ENCODE assay signal across 8 cellular contexts in genomic region chr11:77066229-77067023, GRCh38. TPM values are rescaled to one million over a fixed set of nuclear protein-coding genes. Genes with fewer than 3 reads are reported as not detected.
A peak's percentile ranks its signal among the peaks of the same experiment; 100 is the strongest.
DNase-seq lines count a peak whose midpoint lies in the region; ATAC-seq and TF ChIP-seq lines count a peak whose summit lies in the region.

Gene CAPN5, plus strand, starts transcription at chr11:77066971. Its CDS starts 17,916 bp downstream, at chr11:77084887.

- no peak within 1 kb of the TSS for H3K56ac ChIP-seq in H9 (ENCODE audit: insufficient read length, low read depth, low read length)

- CTCF ChIA-PET in activated naive CD4-positive, alpha-beta T cell treated with anti-CD3 and anti-CD28 coated beads, Interleukin-2, amount 10 ng/mL, durations not matched to agents 7 days and 5 days (lab: Charles Lee): interaction anchor here (5.7 kb wide), 1 partner anchor 25 kb away, joined by 56 read pairs; no protein-coding TSS in a partner anchor

- in situ Hi-C loops in SK-MEL-5 (cut with HindIII; ENCODE audit: low pct_unique_long_range_greater_than_20kb, low sequenced_read_pairs): no loop called here

- H3K4me1 Mint-ChIP-seq in H9: peaks cover 12 to 19% of the 10 kb centered on the region in 2 experiments
- peaks cover 10% of the 10 kb centered on the region for H3K4me1 Mint-ChIP-seq in activated naive CD4-positive, alpha-beta T cell treated with anti-CD3 and anti-CD28 coated beads, Interleukin-2, amount 10 ng/mL, durations not matched to agents 7 days and 5 days

- H3K4me3 Mint-ChIP-seq in H9: peak within 1 kb of the TSS; percentile 72 to 90
- peak within 1 kb of the TSS; percentile 71 for H3K4me3 Mint-ChIP-seq in activated naive CD4-positive, alpha-beta T cell treated with anti-CD3 and anti-CD28 coated beads, Interleukin-2, amount 10 ng/mL, durations not matched to agents 7 days and 5 days

- H2AK5ac ChIP-seq in H9 (ENCODE audit: insufficient read length, low read length): no peak within 1 kb of the TSS

- H4K5ac ChIP-seq in H9 (ENCODE audit: insufficient read length, low read depth, low read length): no peak within 1 kb of the TSS

- H4K91ac ChIP-seq in H9 (ENCODE audit: insufficient read length, low read depth, low read length): no peak within 1 kb of the TSS

- H3K27me3 ChIP-seq in H9 (ENCODE audit: insufficient read depth, low read length): no peaks in the 10 kb centered on the region

- H2BK12ac ChIP-seq in H9 (ENCODE audit: insufficient read length, low read depth, low read length): no peak within 1 kb of the TSS

- 0 out of 2 replicates have a peak, but pooled peaks cover 2% of the 10 kb centered on the region for H3K79me2 ChIP-seq in H9 (ENCODE audit: insufficient read depth, low read length)

- WGBS in H9 (ENCODE audit: extremely low coverage, insufficient read length, low lambda C conversion rate): no CpG with 5 or more reads among the region's 67 CpGs

- H3K4me1 ChIP-seq in H9 (ENCODE audit: insufficient read depth, low read length): no peaks in the 10 kb centered on the region

- no peaks in the 10 kb centered on the region for H3K79me1 ChIP-seq in H9 (ENCODE audit: insufficient read depth, low read depth, low read length, poor library complexity, severe bottlenecking)

- H3K23me2 ChIP-seq in H9 (ENCODE audit: insufficient read length, low read depth, low read length, poor library complexity, severe bottlenecking): peaks cover 10% of the 10 kb centered on the region

- no peak within 1 kb of the TSS for H2BK15ac ChIP-seq in H9 (ENCODE audit: low read depth, low read length)

- no peak within 1 kb of the TSS for H3K27ac ChIP-seq in H9 (ENCODE audit: insufficient read length, low read depth, low read length)
- peak within 1 kb of the TSS; percentile 68 for H3K27ac ChIP-seq in temporal lobe (ENCODE audit: low read depth, low read length)

- H2BK120ac ChIP-seq in H9 (ENCODE audit: low read depth, low read length, poor library complexity, severe bottlenecking): no peak within 1 kb of the TSS

- peak within 1 kb of the TSS; percentile 39; the same call in 1 of the 2 replicates for H3K14ac ChIP-seq in H9 (ENCODE audit: insufficient read depth, low read length)

- no peaks in the 10 kb centered on the region for H3K36me3 Mint-ChIP-seq in H9 (ENCODE audit: insufficient read depth in 1 of 3, low read depth in 3 of 3)
- H3K36me3 Mint-ChIP-seq in activated naive CD4-positive, alpha-beta T cell treated with anti-CD3 and anti-CD28 coated beads, Interleukin-2, amount 10 ng/mL, durations not matched to agents 7 days and 5 days: no peaks in the 10 kb centered on the region

- H3K23ac ChIP-seq in H9 (ENCODE audit: insufficient read length, low read depth, low read length): no peak within 1 kb of the TSS

- H4K20me1 ChIP-seq in H9 (ENCODE audit: control insufficient read depth, insufficient read depth, insufficient read length): no peaks in the 10 kb centered on the region

- ATAC-seq in omental fat pad (ENCODE audit: low FRiP score): peak; percentile 98

- H3K18ac ChIP-seq in H9 (ENCODE audit: insufficient read length, low read depth, low read length): no peak within 1 kb of the TSS

- peak within 1 kb of the TSS in 1 of 3 experiments; percentile 68; a peak in 1 of 7 replicates for H3K27ac Mint-ChIP-seq in H9
- H3K27ac Mint-ChIP-seq in activated naive CD4-positive, alpha-beta T cell treated with anti-CD3 and anti-CD28 coated beads, Interleukin-2, amount 10 ng/mL, durations not matched to agents 7 days and 5 days: peak within 1 kb of the TSS; percentile 24

- peaks cover 19% of the 10 kb centered on the region for H3K27me3 Mint-ChIP-seq in H9 (ENCODE audit: low read depth)
- peaks cover 74% of the 10 kb centered on the region for H3K27me3 Mint-ChIP-seq in activated naive CD4-positive, alpha-beta T cell treated with anti-CD3 and anti-CD28 coated beads, Interleukin-2, amount 10 ng/mL, durations not matched to agents 7 days and 5 days

- H3T11ph ChIP-seq in H9 (ENCODE audit: low read length): no peak within 1 kb of the TSS

- peak within 1 kb of the TSS; percentile 70 for H3K4me2 ChIP-seq in H9 (ENCODE audit: insufficient read depth, insufficient read length, low read length)

- DNase-seq in GM03348 (ENCODE audit: low spot score): peak; percentile 100
- peak; percentile 95 for DNase-seq in H9
- peak; percentile 88 for DNase-seq in M059J (ENCODE audit: low read depth)
- peak; percentile 80 for DNase-seq in SK-MEL-5 (ENCODE audit: low read depth, low spot score)
- DNase-seq in activated naive CD4-positive, alpha-beta T cell treated with anti-CD3 and anti-CD28 coated beads, Interleukin-2, amount 10 ng/mL, durations not matched to agents 7 days and 5 days: peak; percentile 88
- DNase-seq in globus pallidus (ENCODE audit: low spot score): peak; percentile 93
- peak; percentile 59 for DNase-seq in omental fat pad (ENCODE audit: low spot score)

- no peak within 1 kb of the TSS for H2AFZ ChIP-seq in H9 (ENCODE audit: low read length)

- H3K9ac ChIP-seq in H9 (ENCODE audit: extremely low read depth, insufficient read length, low read length): peak within 1 kb of the TSS; percentile 6

- H3K4ac ChIP-seq in H9 (ENCODE audit: low read depth, low read length): no peak within 1 kb of the TSS

- H3K9me3 Mint-ChIP-seq in H9: peaks cover 2 to 3% of the 10 kb centered on the region in 2 experiments; a peak in 2 of 5 replicates
- H3K9me3 Mint-ChIP-seq in activated naive CD4-positive, alpha-beta T cell treated with anti-CD3 and anti-CD28 coated beads, Interleukin-2, amount 10 ng/mL, durations not matched to agents 7 days and 5 days: no peaks in the 10 kb centered on the region

- TF ChIP-seq CTCF in H9 (conservative IDR thresholded peaks at IDR 0.05): peak; percentile 62
- no peak for TF ChIP-seq CTCF in omental fat pad (IDR thresholded peaks at IDR 0.05)

- H4K8ac ChIP-seq in H9 (replicated peaks; ENCODE audit: insufficient read length, low read depth, low read length): no peak within 1 kb of the TSS

- no peak within 1 kb of the TSS for H2BK5ac ChIP-seq in H9 (ENCODE audit: insufficient read length, low read length)

- no peak within 1 kb of the TSS for H2BK20ac ChIP-seq in H9 (ENCODE audit: low read depth, low read length, poor library complexity, severe bottlenecking)

- no peaks in the 10 kb centered on the region for H3K9me3 ChIP-seq in H9 (ENCODE audit: control insufficient read depth, low read depth, low read length)

RNA-seq across cellular contexts. Expression of gene CAPN5, which starts in this region (rescaled TPM):
- total RNA-seq in H9 (2021): 16.7 and 17.1 TPM in 2 replicates
- total RNA-seq in M059J (2014; rRNA removed; shearing (Covaris generic)): 13.1 and 17.2 TPM in 2 replicates
- total RNA-seq in SK-MEL-5 (2014; rRNA removed; shearing (Covaris generic)): 1.7 and 2.4 TPM in 2 replicates
- 4.7 and 6.7 TPM in 2 replicates for polyA plus RNA-seq in SK-MEL-5 (2015; cell fraction: cytosol; rRNA removed)
- 8.4 and 8.7 TPM in 2 replicates for polyA plus RNA-seq in SK-MEL-5 (2015; cell fraction: nucleus; rRNA removed)
- total RNA-seq in omental fat pad: 1 to 10 TPM; 3.3 to 8.5 (median 4.7) TPM
- 12.3 TPM for total RNA-seq in temporal lobe
